ENCODE assay signal across 8 cellular contexts in the genomic region with DNA sequence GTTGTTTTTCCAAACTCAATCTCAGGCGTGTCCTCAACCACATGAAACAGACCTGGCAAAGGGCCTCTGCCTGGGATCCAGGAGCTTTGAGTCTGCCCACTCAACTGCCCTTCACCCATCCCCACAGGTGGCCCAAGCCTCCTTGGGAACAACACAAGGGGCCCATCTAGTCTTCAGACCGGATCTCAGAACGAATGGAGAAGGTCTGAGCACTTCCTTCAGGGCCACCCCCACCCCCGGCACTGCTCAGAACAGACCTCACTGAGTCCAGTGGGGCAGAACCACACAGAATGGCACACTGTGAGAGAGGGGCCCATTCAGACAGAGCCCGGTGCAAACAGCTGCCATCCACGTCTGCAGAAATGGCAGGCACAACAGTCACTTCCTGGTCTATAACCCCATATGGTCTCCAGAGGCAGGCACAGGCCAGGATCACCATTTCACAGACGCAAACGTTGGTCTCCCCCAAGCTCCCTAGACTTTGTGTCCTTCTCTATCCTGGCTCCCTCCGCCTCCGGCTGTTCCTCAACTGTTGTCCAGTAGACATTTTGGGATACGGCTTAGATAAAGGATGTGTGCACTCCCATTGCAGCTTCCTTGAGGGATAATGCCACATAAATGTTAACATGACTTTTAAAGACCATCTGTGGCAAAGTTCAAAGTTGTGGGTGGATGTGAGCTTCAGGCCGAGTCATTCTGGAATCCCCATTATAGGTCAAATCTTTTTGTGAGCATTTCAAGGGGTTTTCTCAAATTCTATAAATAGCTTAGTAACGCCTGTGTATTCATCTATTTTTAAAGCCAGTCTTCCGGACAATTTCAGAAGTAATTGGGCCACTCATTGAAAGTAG.
DNase-seq lines count a peak whose midpoint lies in the region; ATAC-seq and TF ChIP-seq lines count a peak whose summit lies in the region.

No MANE protein-coding gene starts in this region.

- H3K36me3 ChIP-seq in lower lobe of right lung (peaks cover 4% of the 10 kb centered on the region), mesendoderm (ENCODE audit: control insufficient read depth, insufficient read depth, low read length) (no peaks in the 10 kb centered on the region)

- no peaks in the 10 kb centered on the region for H3K9me3 Mint-ChIP-seq in nephron progenitor cell

- H3K4me3 Mint-ChIP-seq in nephron progenitor cell = no peak overlapping the region

- H3K79me2 ChIP-seq in mesendoderm (ENCODE audit: control insufficient read depth, insufficient read depth, low read length) = no peaks in the 10 kb centered on the region

- H2AK5ac ChIP-seq in mesendoderm (ENCODE audit: low read length) = no peak overlapping the region

- no peak overlapping the region for H4K5ac ChIP-seq in mesendoderm (ENCODE audit: low read length)

- no CpG with 5 or more reads among the region's 14 CpGs for WGBS in mesendoderm (ENCODE audit: extremely low coverage, insufficient coverage, low lambda C conversion rate)

- H4K8ac ChIP-seq in mesendoderm (ENCODE audit: low read depth, low read length) = no peak overlapping the region

- H3K18ac ChIP-seq in mesendoderm (ENCODE audit: low read length) = no peak overlapping the region

- no peaks in the 10 kb centered on the region for H3K79me1 ChIP-seq in mesendoderm (ENCODE audit: low read length)

- H3K23ac ChIP-seq in mesendoderm (ENCODE audit: low read length) = no peak overlapping the region

- H3K36me3 Mint-ChIP-seq in nephron progenitor cell (ENCODE audit: low read depth) = peaks cover 18% of the 10 kb centered on the region

- H3K27ac ChIP-seq in lower lobe of right lung (no peak overlapping the region), substantia nigra (ENCODE audit: low read depth, low read length, poor library complexity, severe bottlenecking) (no peak overlapping the region), mesendoderm (ENCODE audit: low read depth, low read length) (no peak overlapping the region)

- H3K4me1 Mint-ChIP-seq in nephron progenitor cell = peaks cover 49% of the 10 kb centered on the region

- no peak overlapping the region for H3K4ac ChIP-seq in mesendoderm (ENCODE audit: low read depth, low read length)

- H3K27ac Mint-ChIP-seq in nephron progenitor cell = no peak overlapping the region

- no peak overlapping the region for H2BK15ac ChIP-seq in mesendoderm (replicated peaks; ENCODE audit: low read depth)

- peaks cover 9% of the 10 kb centered on the region for H3K27me3 Mint-ChIP-seq in nephron progenitor cell (ENCODE audit: low read depth, poor library complexity)

- H3K9ac ChIP-seq in mesendoderm (ENCODE audit: low read length) = no peak overlapping the region

- H2BK5ac ChIP-seq in mesendoderm (ENCODE audit: low read length) = no peak overlapping the region

- H3K4me2 ChIP-seq in mesendoderm (ENCODE audit: low read length) = no peak overlapping the region

- H3K56ac ChIP-seq in mesendoderm (ENCODE audit: low read length) = no peak overlapping the region

- H3K4me1 ChIP-seq in lower lobe of right lung (peaks cover 10% of the 10 kb centered on the region), mesendoderm (ENCODE audit: control insufficient read depth, low read depth, low read length) (peaks cover 13% of the 10 kb centered on the region)

- no peaks in the 10 kb centered on the region for H3K27me3 ChIP-seq in lower lobe of right lung (ENCODE audit: low read depth)
- no peaks in the 10 kb centered on the region for H3K27me3 ChIP-seq in mesendoderm (ENCODE audit: insufficient read depth, low read length, poor library complexity)

- peak; percentile 72 for DNase-seq in activated CD8-positive, alpha-beta memory T cell treated with anti-CD3 and anti-CD28 coated beads for 24 hours
- DNase-seq in lower lobe of right lung = peak; percentile 20
- no peak for DNase-seq in NCI-H1930 (lab: John Stamatoyannopoulos, UW)
- no peak for DNase-seq in substantia nigra (lab: John Stamatoyannopoulos, UW)
- DNase-seq in nephron progenitor cell = no peak
- no peak for DNase-seq in mesendoderm

- ATAC-seq in GM18517 (IDR thresholded peaks at IDR 0.05; ENCODE audit: unreplicated experiment) (peak; percentile 70), HG02588 (IDR thresholded peaks at IDR 0.05; ENCODE audit: unreplicated experiment) (peak; percentile 48), lower lobe of right lung (no peak)

- intact Hi-C loops in lower lobe of right lung (cut with DNase I) = no loop called here

- no peak for TF ChIP-seq CTCF in lower lobe of right lung (IDR thresholded peaks at IDR 0.05)
- no peak for TF ChIP-seq CTCF in nephron progenitor cell (IDR thresholded peaks at IDR 0.05)

- no peak overlapping the region for H2BK120ac ChIP-seq in mesendoderm (ENCODE audit: low read depth, low read length)

- H3K9me3 ChIP-seq in lower lobe of right lung = no peaks in the 10 kb centered on the region

- H3K4me3 ChIP-seq in lower lobe of right lung = no peak overlapping the region
- no peak overlapping the region for H3K4me3 ChIP-seq in mesendoderm (ENCODE audit: low read length)

Comparison
In these comparisons a context has a peak if more than half of its experiments do, and no peak if none do; other contexts are left out.
1. ATAC-seq: peak in GM18517 (single experiment) and HG02588 (single experiment); none in lower lobe of right lung (0 of 2).
2. DNase-seq: peak in activated CD8-positive, alpha-beta memory T cell treated with anti-CD3 and anti-CD28 coated beads for 24 hours (single experiment) and lower lobe of right lung (single experiment); none in NCI-H1930 (0 of 2), substantia nigra (0 of 49), nephron progenitor cell (single experiment) and mesendoderm (single experiment).